ENCODE assay signal across 11 cellular contexts in the genomic region with DNA sequence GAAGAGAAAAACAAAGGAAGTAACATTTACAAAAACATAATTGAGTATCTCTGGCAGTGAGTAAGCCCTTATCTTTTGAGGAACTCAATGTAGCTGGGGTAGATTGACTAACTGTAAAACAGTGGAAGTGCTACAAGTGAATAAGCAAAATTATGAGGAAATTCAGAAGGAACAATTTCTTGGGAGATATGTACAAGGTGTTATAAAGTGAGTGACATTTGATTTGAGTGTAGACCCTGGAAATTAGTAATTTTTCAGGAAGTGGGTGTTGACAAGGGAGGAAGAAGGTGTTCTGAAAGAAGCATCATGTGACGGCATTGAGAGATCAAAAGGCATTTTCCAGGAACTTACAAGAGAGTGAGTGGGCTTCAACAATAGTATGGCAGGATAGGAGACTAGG. TPM values are rescaled to one million over a fixed set of nuclear protein-coding genes. Genes with fewer than 3 reads are reported as not detected.
A peak's percentile ranks its signal among the peaks of the same experiment; 100 is the strongest.
DNase-seq lines count a peak whose midpoint lies in the region; ATAC-seq and TF ChIP-seq lines count a peak whose summit lies in the region.
"Had no signal": no experiment of that assay in that cellular context is flagged by ENCODE, and none has a peak within 500 bp of the region (broad histone marks: within the 10 kb centered on the region; RNA-seq: fewer than 3 reads in every experiment).

No MANE protein-coding gene starts in this region.

- H3K4me1 ChIP-seq in spleen: peaks cover 17 to 60% (median 42%) of the 10 kb centered on the region in 6 donors

- H3K27ac ChIP-seq in spleen: peak overlapping the region in 7 of 8 donors; percentile 23 to 81 (median 72)
- H3K27ac ChIP-seq: SK-N-MC had no signal

- no peaks in the 10 kb centered on the region for H3K27me3 Mint-ChIP-seq in activated T-cell treated with anti-CD3 and anti-CD28 coated beads, Interleukin-2, amount 50 U/mL, for 4 hours (ENCODE audit: low read depth)
- H3K27me3 Mint-ChIP-seq in T-helper 1 cell treated with Interleukin-12 subunit alpha and Interleukin-12 subunit beta and Interleukin-4 antibody, amounts not matched to agents 30 μg/mL and 1 μg/mL, for 36 hours (ENCODE audit: low read depth): no peaks in the 10 kb centered on the region

- H3K9me3 ChIP-seq in spleen: peaks cover 4 to 24% (median 21%) of the 10 kb centered on the region in 8 donors

- intact Hi-C loops in spleen (cut with DNase I; ENCODE audit: low total_unique reads): no loop called here

- peak overlapping the region; percentile 42 for H3K4me3 Mint-ChIP-seq in activated T-cell treated with anti-CD3 and anti-CD28 coated beads, Interleukin-2, amount 50 U/mL, for 4 hours
- H3K4me3 Mint-ChIP-seq in T-helper 1 cell treated with Interleukin-12 subunit alpha and Interleukin-12 subunit beta and Interleukin-4 antibody, amounts not matched to agents 30 μg/mL and 1 μg/mL, for 36 hours: peak overlapping the region; percentile 53

- TF ChIP-seq CTCF in spleen (IDR thresholded peaks at IDR 0.05 in 8 of 11, conservative IDR thresholded peaks at IDR 0.05 in 3 of 11): no peak

- peak overlapping the region in 1 of 8 donors; percentile 26 for H3K4me3 ChIP-seq in spleen
- H3K4me3 ChIP-seq: SK-N-MC had no signal

- DNase-seq in activated T-cell treated with anti-CD3 and anti-CD28 coated beads, Interleukin-2, amount 50 U/mL, for 4 hours: no peak
- DNase-seq in activated T-cell treated with anti-CD3 and anti-CD28 coated beads for 4 hours (no peak), erythroblast (lab: John Stamatoyannopoulos, UW) (peak; percentile 38 to 48), spleen (no peak), NCI-H1092 treated with DMSO at 0.1 percent for 48 hours (lab: John Stamatoyannopoulos, UW) (no peak)
- DNase-seq: effector memory CD4-positive, alpha-beta T cell; NCI-H345 had no signal

- H3K9me3 Mint-ChIP-seq in activated T-cell treated with anti-CD3 and anti-CD28 coated beads, Interleukin-2, amount 50 U/mL, for 4 hours: peaks cover 9% of the 10 kb centered on the region
- peaks cover 4% of the 10 kb centered on the region for H3K9me3 Mint-ChIP-seq in T-helper 1 cell treated with Interleukin-12 subunit alpha and Interleukin-12 subunit beta and Interleukin-4 antibody, amounts not matched to agents 30 μg/mL and 1 μg/mL, for 36 hours

- H3K27ac Mint-ChIP-seq in T-helper 1 cell treated with Interleukin-12 subunit alpha and Interleukin-12 subunit beta and Interleukin-4 antibody, amounts not matched to agents 30 μg/mL and 1 μg/mL, for 36 hours: peak overlapping the region; percentile 28

- 14 to 54% (median 29%) methylated on average over 1 of the region's 1 CpG for WGBS in spleen, 5 donors

- TF ChIP-seq POLR2A in erythroblast (IDR thresholded peaks at IDR 0.05; ENCODE audit: low read length): no peak
- no peak for TF ChIP-seq POLR2A in spleen (IDR thresholded peaks at IDR 0.05)

- peaks cover 39% of the 10 kb centered on the region for H3K36me3 Mint-ChIP-seq in activated T-cell treated with anti-CD3 and anti-CD28 coated beads, Interleukin-2, amount 50 U/mL, for 4 hours (ENCODE audit: insufficient read depth)
- peaks cover 27% of the 10 kb centered on the region for H3K36me3 Mint-ChIP-seq in T-helper 1 cell treated with Interleukin-12 subunit alpha and Interleukin-12 subunit beta and Interleukin-4 antibody, amounts not matched to agents 30 μg/mL and 1 μg/mL, for 36 hours (ENCODE audit: low read depth)

- peak in 1 of 2 donors; percentile 32 for ATAC-seq in activated T-cell treated with anti-CD3 and anti-CD28 coated beads, Interleukin-2, amount 50 U/mL, for 4 hours
- ATAC-seq in HG03457 (IDR thresholded peaks at IDR 0.05; ENCODE audit: unreplicated experiment): no peak
- ATAC-seq in GM18870 (IDR thresholded peaks at IDR 0.05; ENCODE audit: unreplicated experiment): no peak

- H3K27me3 ChIP-seq in spleen (replicated peaks in 1 of 7): no peaks in the 10 kb centered on the region

- H3K36me3 ChIP-seq in spleen: peaks cover 0 to 40% (median 10%) of the 10 kb centered on the region in 6 donors

- peaks cover 63% of the 10 kb centered on the region for H3K4me1 Mint-ChIP-seq in activated T-cell treated with anti-CD3 and anti-CD28 coated beads, Interleukin-2, amount 50 U/mL, for 4 hours (ENCODE audit: low read depth)
- peaks cover 41% of the 10 kb centered on the region for H3K4me1 Mint-ChIP-seq in T-helper 1 cell treated with Interleukin-12 subunit alpha and Interleukin-12 subunit beta and Interleukin-4 antibody, amounts not matched to agents 30 μg/mL and 1 μg/mL, for 36 hours (ENCODE audit: low read depth)

RNA-seq across cellular contexts. Expression of gene XRN2, which starts 22.2 kb away (rescaled TPM):
- total RNA-seq in activated T-cell treated with anti-CD3 and anti-CD28 coated beads, Interleukin-2, amount 50 U/mL, for 4 hours: 100 to 1,000 TPM in 2 of 3 donors, 10 to 100 TPM in 1; 96.9 to 109 (median 107) TPM
- 10 to 100 TPM; 54.9 to 92.6 (median 66.2) TPM for total RNA-seq in spleen
- 10 to 100 TPM; 19.3 to 27.5 (median 20.2) TPM for polyA plus RNA-seq in spleen

Comparison
In these comparisons a context has a peak if more than half of its experiments do, and no peak if none do; other contexts are left out.
1. DNase-seq: peak in erythroblast (2 of 2); none in activated T-cell treated with anti-CD3 and anti-CD28 coated beads, Interleukin-2, amount 50 U/mL, for 4 hours (single experiment), activated T-cell treated with anti-CD3 and anti-CD28 coated beads for 4 hours (single experiment), spleen (single experiment) and NCI-H1092 treated with DMSO at 0.1 percent for 48 hours (single experiment).